Comparison of ENCODE assay signal across 25 cellular contexts in genomic region chr13:107881362-107881761, GRCh38.
"Had no signal": no experiment of that assay in that cellular context is flagged by ENCODE, and none has a peak within 500 bp of the region (broad histone marks: within the 10 kb centered on the region; RNA-seq: fewer than 3 reads in every experiment).

No MANE protein-coding gene starts in this region.

- H3K36me3 ChIP-seq: adrenal gland, cardiac muscle cell, gastroesophageal sphincter, sigmoid colon, vagina had no signal

- H3K4me3 ChIP-seq: adrenal gland, cardiac muscle cell, gastroesophageal sphincter, lung, sigmoid colon, vagina had no signal

- H3K9me3 ChIP-seq: adrenal gland, sigmoid colon, vagina had no signal

- FAIRE-seq: keratinocyte had no signal

- DNase-seq: activated B cell treated with CpG ODN at 0.5 μM for 24 hours; activated CD4-positive, alpha-beta T cell treated with anti-CD3 and anti-CD28 coated beads for 36 hours; activated CD4-positive, alpha-beta T cell treated with anti-CD3 and anti-CD28 coated beads, Interleukin-2, amount 50 U/mL, for 4 hours; activated CD8-positive, alpha-beta memory T cell treated with anti-CD3 and anti-CD28 coated beads for 24 hours; activated CD8-positive, alpha-beta memory T cell treated with anti-CD3 and anti-CD28 coated beads, Interleukin-2, amount 50 U/mL, for 4 hours; activated T-cell treated with anti-CD3 and anti-CD28 coated beads, Interleukin-2, amount 50 U/mL, for 24 hours; adrenal gland; head of caudate nucleus; left colon; naive thymus-derived CD4-positive, alpha-beta T cell; retina; sigmoid colon; stimulated activated CD4-positive, alpha-beta T cell treated with anti-CD3 and anti-CD28 coated beads, Interleukin-2, amount 100 ng/mL, for 48 hours; stimulated activated CD8-positive, alpha-beta memory T cell treated with anti-CD3 and anti-CD28 coated beads, Interleukin-4, amount 100 ng/mL, for 48 hours; stimulated activated naive B cell treated with anti-CD40 and anti-IgM and Interleukin-4, amounts not matched to agents 10 μg/mL and 1 μg/mL and 100 μg/mL, for 72 hours; T1000; trophoblast cell had no signal

- H3K27me3 ChIP-seq: adrenal gland, cardiac muscle cell, gastroesophageal sphincter, sigmoid colon, vagina had no signal

- H3K27ac ChIP-seq: adrenal gland, cardiac muscle cell, epithelial cell of prostate, gastroesophageal sphincter, sigmoid colon, vagina had no signal

- H3K4me1 ChIP-seq: adrenal gland, gastroesophageal sphincter, sigmoid colon, vagina had no signal

- ATAC-seq: activated CD4-positive, alpha-beta T cell treated with anti-CD3 and anti-CD28 coated beads for 36 hours; activated naive CD4-positive, alpha-beta T cell treated with anti-CD3 and anti-CD28 coated beads, Interleukin-2, amount 50 U/mL, for 72 hours; activated T-helper 17 cell treated with anti-CD3 and anti-CD28 coated beads, Interleukin-2, amount 50 U/mL, for 72 hours; gastroesophageal sphincter; left colon; naive thymus-derived CD4-positive, alpha-beta T cell; stimulated activated naive B cell treated with anti-CD40 and anti-IgM and Interleukin-4, amounts not matched to agents 10 μg/mL and 1 μg/mL and 100 μg/mL, for 72 hours had no signal
